8 cellular contexts compared by ENCODE assay signal in genomic region chr11:47187723-47188122, GRCh38. TPM values are rescaled to one million over a fixed set of nuclear protein-coding genes. Genes with fewer than 3 reads are reported as not detected.
DNase-seq lines count a peak whose midpoint lies in the region; ATAC-seq, FAIRE-seq and TF ChIP-seq lines count a peak whose summit lies in the region.

No MANE protein-coding gene starts in this region.

- peaks cover 2% of the 10 kb centered on the region for H3K9me1 ChIP-seq in keratinocyte (ENCODE audit: control insufficient read depth, extremely low read depth, insufficient read depth, low read length)

- H3K9ac ChIP-seq in HUES6 (ENCODE audit: low read length) = peak overlapping the region; percentile 72
- H3K9ac ChIP-seq in astrocyte (ENCODE audit: low read length) = peak overlapping the region; percentile 68
- peak overlapping the region; percentile 91 for H3K9ac ChIP-seq in keratinocyte (ENCODE audit: control insufficient read depth, extremely low read depth, insufficient read depth, low read length)

- no peaks in the 10 kb centered on the region for H3K27me3 Mint-ChIP-seq in astrocyte (ENCODE audit: low read depth, unreplicated experiment)
- peaks cover 51% of the 10 kb centered on the region for H3K27me3 Mint-ChIP-seq in stimulated activated naive CD8-positive, alpha-beta T cell treated with anti-CD3 and anti-CD28 coated beads, Interleukin-15, amount 100 ng/mL, for 72 hours

- peak overlapping the region; percentile 58 for H3K4me3 Mint-ChIP-seq in astrocyte (ENCODE audit: unreplicated experiment)
- H3K4me3 Mint-ChIP-seq in stimulated activated naive CD8-positive, alpha-beta T cell treated with anti-CD3 and anti-CD28 coated beads, Interleukin-15, amount 100 ng/mL, for 72 hours = peak overlapping the region; percentile 76 to 83

- TF ChIP-seq CTCF in astrocyte (IDR thresholded peaks at IDR 0.05; ENCODE audit: insufficient read depth, low read depth, low read length) (no peak), keratinocyte (optimal IDR thresholded peaks at IDR 0.05 in 1 of 3, IDR thresholded peaks at IDR 0.05 in 1 of 3, conservative IDR thresholded peaks at IDR 0.05 in 1 of 3; ENCODE audit: extremely low read depth in 1 of 3, insufficient read depth in 2 of 3, low read length in 3 of 3) (no peak)

- peaks cover 10% of the 10 kb centered on the region for H3K27me3 ChIP-seq in HUES6 (ENCODE audit: control insufficient read depth, insufficient read depth, low read length)
- no peaks in the 10 kb centered on the region for H3K27me3 ChIP-seq in astrocyte (ENCODE audit: insufficient read depth, low read length)
- H3K27me3 ChIP-seq in keratinocyte (ENCODE audit: control insufficient read depth, extremely low read depth, insufficient read depth, low read length) = no peaks in the 10 kb centered on the region

- H3K36me3 ChIP-seq in HUES6 (ENCODE audit: control insufficient read depth, insufficient read depth, low read length) (peaks cover 4% of the 10 kb centered on the region), astrocyte (ENCODE audit: insufficient read depth, low read length) (no peaks in the 10 kb centered on the region), keratinocyte (ENCODE audit: control insufficient read depth in 2 of 2, extremely low read depth in 1 of 2, insufficient read depth in 2 of 2, low read length in 2 of 2) (peaks cover 2 to 5% of the 10 kb centered on the region in 2 experiments)

- H2AFZ ChIP-seq in astrocyte (ENCODE audit: low read depth, low read length) (peak overlapping the region; percentile 78), keratinocyte (ENCODE audit: control insufficient read depth, low read length) (no peak overlapping the region)

- H3K4me3 ChIP-seq in HUES6 (ENCODE audit: low read depth, low read length) (peak overlapping the region; percentile 80), astrocyte (ENCODE audit: insufficient read depth, low read depth, low read length) (peak overlapping the region; percentile 66), keratinocyte (ENCODE audit: control insufficient read depth in 2 of 3, extremely low read depth in 1 of 3, insufficient read depth in 2 of 3, low read depth in 1 of 3, low read length in 3 of 3) (peak overlapping the region in 1 of 3 experiments; percentile 75)

- no peaks in the 10 kb centered on the region for H3K9me3 Mint-ChIP-seq in astrocyte (ENCODE audit: unreplicated experiment)
- H3K9me3 Mint-ChIP-seq in stimulated activated naive CD8-positive, alpha-beta T cell treated with anti-CD3 and anti-CD28 coated beads, Interleukin-15, amount 100 ng/mL, for 72 hours = no peaks in the 10 kb centered on the region

- peaks cover 32% of the 10 kb centered on the region for H3K79me2 ChIP-seq in astrocyte (ENCODE audit: insufficient read depth, low read length)
- H3K79me2 ChIP-seq in keratinocyte (ENCODE audit: control insufficient read depth, insufficient read depth, low read length) = peaks cover 24% of the 10 kb centered on the region

- ATAC-seq in stimulated activated naive CD8-positive, alpha-beta T cell treated with anti-CD3 and anti-CD28 coated beads, Interleukin-15, amount 100 ng/mL, for 72 hours = no peak
- ATAC-seq in HG02973 (IDR thresholded peaks at IDR 0.05; ENCODE audit: unreplicated experiment) (no peak), HG02852 (IDR thresholded peaks at IDR 0.05; ENCODE audit: unreplicated experiment) (no peak)

- H3K36me3 Mint-ChIP-seq in astrocyte (ENCODE audit: low read depth, unreplicated experiment) = peaks cover 5% of the 10 kb centered on the region

- dilution Hi-C loops in keratinocyte (cut with MboI; ENCODE audit: extremely low pct_ligation_motif_present, low sequenced_read_pairs) = no loop called here

- H3K4me1 Mint-ChIP-seq in astrocyte (ENCODE audit: low read depth, unreplicated experiment) = peaks cover 18% of the 10 kb centered on the region
- peaks cover 16% of the 10 kb centered on the region for H3K4me1 Mint-ChIP-seq in stimulated activated naive CD8-positive, alpha-beta T cell treated with anti-CD3 and anti-CD28 coated beads, Interleukin-15, amount 100 ng/mL, for 72 hours

- peaks cover 28% of the 10 kb centered on the region for H3K4me1 ChIP-seq in HUES6 (ENCODE audit: control insufficient read depth, insufficient read depth, low read length)
- peaks cover 35% of the 10 kb centered on the region for H3K4me1 ChIP-seq in astrocyte (ENCODE audit: insufficient read depth, low read length)
- peaks cover 30% of the 10 kb centered on the region for H3K4me1 ChIP-seq in keratinocyte (ENCODE audit: control insufficient read depth, extremely low read depth, insufficient read depth, low read length)

- H3K27ac ChIP-seq in HUES6 (ENCODE audit: low read depth, low read length) (no peak overlapping the region), astrocyte (ENCODE audit: low read depth, low read length) (no peak overlapping the region), keratinocyte (ENCODE audit: control insufficient read depth, insufficient read depth, low read length) (no peak overlapping the region)

- peak; percentile 2 for DNase-seq in astrocyte (ENCODE audit: low read depth)
- DNase-seq in keratinocyte (ENCODE audit: low read depth, low spot score) = no peak
- DNase-seq in stimulated activated naive CD8-positive, alpha-beta T cell treated with anti-CD3 and anti-CD28 coated beads, Interleukin-15, amount 100 ng/mL, for 72 hours = no peak
- no peak for DNase-seq in NCI-H774 (lab: John Stamatoyannopoulos, UW)
- no peak for DNase-seq in globus pallidus (ENCODE audit: low spot score)

- FAIRE-seq in astrocyte (lab: Jason Lieb, UNC) (no peak), keratinocyte (lab: Jason Lieb, UNC) (no peak)

- no peak overlapping the region for H3K27ac Mint-ChIP-seq in astrocyte (ENCODE audit: unreplicated experiment)
- no peak overlapping the region for H3K27ac Mint-ChIP-seq in stimulated activated naive CD8-positive, alpha-beta T cell treated with anti-CD3 and anti-CD28 coated beads, Interleukin-15, amount 100 ng/mL, for 72 hours

- no peaks in the 10 kb centered on the region for H3K9me3 ChIP-seq in HUES6 (ENCODE audit: control insufficient read depth, insufficient read depth, low read depth, low read length)
- no peaks in the 10 kb centered on the region for H3K9me3 ChIP-seq in astrocyte (ENCODE audit: insufficient read depth, low read depth, low read length)
- no peaks in the 10 kb centered on the region for H3K9me3 ChIP-seq in keratinocyte (ENCODE audit: control insufficient read depth, low read depth, low read length)

- H4K20me1 ChIP-seq in astrocyte (ENCODE audit: insufficient read depth, low read length) (peaks cover 15% of the 10 kb centered on the region), keratinocyte (ENCODE audit: control insufficient read depth, extremely low read depth, insufficient read depth, low read length) (no peaks in the 10 kb centered on the region)

- H3K4me2 ChIP-seq in astrocyte (ENCODE audit: low read length) (peak overlapping the region; percentile 93), keratinocyte (ENCODE audit: control insufficient read depth, extremely low read depth, insufficient read depth, low read depth, low read length) (peak overlapping the region; percentile 93)

RNA-seq across cellular contexts. Expression of gene PACSIN3, which starts 1.5 kb away (rescaled TPM):
- 34.3 and 35.6 TPM in 2 replicates for total RNA-seq in astrocyte
- polyA plus RNA-seq in keratinocyte = 28.1 to 32.9 TPM (median 32.6 TPM) in 3 replicates
- polyA plus RNA-seq in keratinocyte (2011; ENCODE audit: low read depth) = 15.0 TPM
- 15.6 and 31.4 TPM in 2 replicates for polyA plus RNA-seq in keratinocyte (2011; cell fraction: cytosol; rRNA removed)
- polyA plus RNA-seq in keratinocyte (2011; cell fraction: nucleus; rRNA removed) = 22.3 and 30.1 TPM in 2 replicates
- polyA plus RNA-seq in keratinocyte (2012; ENCODE audit: low replicate concordance) = 28.0 and 53.4 TPM in 2 replicates
- 15.2 to 37.6 TPM (median 20.1 TPM) in 3 replicates for polyA minus RNA-seq in keratinocyte
- 55.4 TPM for polyA minus RNA-seq in keratinocyte (2011; cell fraction: cytosol; rRNA and poly(A)+ RNA removed)
- polyA minus RNA-seq in keratinocyte (2011; cell fraction: nucleus; rRNA and poly(A)+ RNA removed) = 13.3 and 14.3 TPM in 2 replicates

RNA-seq across cellular contexts. Expression of gene ARFGAP2, which starts 11.0 kb away (rescaled TPM):
- 46.3 and 51.0 TPM in 2 replicates for total RNA-seq in astrocyte
- polyA plus RNA-seq in keratinocyte = 51.0 to 79.9 TPM (median 55.2 TPM) in 3 replicates
- 39.7 TPM for polyA plus RNA-seq in keratinocyte (2011; ENCODE audit: low read depth)
- 35.1 and 48.3 TPM in 2 replicates for polyA plus RNA-seq in keratinocyte (2011; cell fraction: cytosol; rRNA removed)
- 118 and 129 TPM in 2 replicates for polyA plus RNA-seq in keratinocyte (2011; cell fraction: nucleus; rRNA removed)
- 55.3 and 67.5 TPM in 2 replicates for polyA plus RNA-seq in keratinocyte (2012; ENCODE audit: low replicate concordance)
- 75.8 to 109 TPM (median 82.7 TPM) in 3 replicates for polyA minus RNA-seq in keratinocyte
- 41.2 TPM for polyA minus RNA-seq in keratinocyte (2011; cell fraction: cytosol; rRNA and poly(A)+ RNA removed)
- polyA minus RNA-seq in keratinocyte (2011; cell fraction: nucleus; rRNA and poly(A)+ RNA removed) = 55.5 and 67.6 TPM in 2 replicates

RNA-seq across cellular contexts. Expression of gene DDB2, which starts 27.1 kb away (rescaled TPM):
- total RNA-seq in astrocyte = 40.0 and 47.0 TPM in 2 replicates
- 34.9 to 50.5 TPM (median 45.0 TPM) in 3 replicates for polyA plus RNA-seq in keratinocyte
- 19.0 TPM for polyA plus RNA-seq in keratinocyte (2011; ENCODE audit: low read depth)
- polyA plus RNA-seq in keratinocyte (2011; cell fraction: cytosol; rRNA removed) = 24.3 and 24.8 TPM in 2 replicates
- 60.4 and 68.2 TPM in 2 replicates for polyA plus RNA-seq in keratinocyte (2011; cell fraction: nucleus; rRNA removed)
- 42.5 and 55.8 TPM in 2 replicates for polyA plus RNA-seq in keratinocyte (2012; ENCODE audit: low replicate concordance)
- polyA minus RNA-seq in keratinocyte = 22.4 to 33.0 TPM (median 23.0 TPM) in 3 replicates
- polyA minus RNA-seq in keratinocyte (2011; cell fraction: cytosol; rRNA and poly(A)+ RNA removed) = 26.9 TPM
- polyA minus RNA-seq in keratinocyte (2011; cell fraction: nucleus; rRNA and poly(A)+ RNA removed) = 11.2 and 18.9 TPM in 2 replicates
